Comparison of ENCODE assay signal across 16 cellular contexts in genomic region chr6:33373950-33374349, GRCh38. TPM values are rescaled to one million over a fixed set of nuclear protein-coding genes. Genes with fewer than 3 reads are reported as not detected.
DNase-seq lines count a peak whose midpoint lies in the region; ATAC-seq, FAIRE-seq and TF ChIP-seq lines count a peak whose summit lies in the region.
"Had no signal": no experiment of that assay in that cellular context is flagged by ENCODE, and none has a peak within 500 bp of the region (broad histone marks: within the 10 kb centered on the region; RNA-seq: fewer than 3 reads in every experiment).

No MANE protein-coding gene starts in this region.

- CTCF ChIA-PET in CD8-positive, alpha-beta T cell (lab: Charles Lee): interaction anchor here (1.0 to 2.7 kb wide), 5 partner anchors 10 to 51 kb away, joined by 3 to 9 read pairs (median 4); no protein-coding TSS in a partner anchor
- CTCF ChIA-PET in activated CD8-positive, alpha-beta T cell treated with anti-CD3 and anti-CD28 coated beads, Interleukin-2, amount 10 ng/mL, durations not matched to agents 7 days and 5 days (lab: Charles Lee): interaction anchor here (0.6 to 4.7 kb wide), 5 partner anchors 9 to 120 kb away, joined by 3 to 20 read pairs (median 4); partner anchors contain the start of gene RGL2

- FAIRE-seq in keratinocyte (lab: Jason Lieb, UNC): peak; percentile 77
- no peak for FAIRE-seq in pancreas (lab: Jason Lieb, UNC)
- FAIRE-seq: frontal cortex had no signal

- no peaks in the 10 kb centered on the region for H4K20me1 ChIP-seq in keratinocyte (ENCODE audit: control insufficient read depth, extremely low read depth, insufficient read depth, low read length)

- H3K27ac Mint-ChIP-seq in CD8-positive, alpha-beta T cell: peak overlapping the region; percentile 80
- H3K27ac Mint-ChIP-seq in activated CD8-positive, alpha-beta T cell treated with anti-CD3 and anti-CD28 coated beads, Interleukin-2, amount 10 ng/mL, durations not matched to agents 7 days and 5 days: peak overlapping the region; percentile 77
- peak overlapping the region; percentile 57 for H3K27ac Mint-ChIP-seq in stimulated activated memory B cell treated with anti-CD40 and anti-IgM and Interleukin-4, amounts not matched to agents 10 μg/mL and 1 μg/mL and 100 μg/mL, for 72 hours
- H3K27ac Mint-ChIP-seq: HFFc6 had no signal

- H3K27me3 Mint-ChIP-seq in CD8-positive, alpha-beta T cell (ENCODE audit: low read depth): no peaks in the 10 kb centered on the region
- H3K27me3 Mint-ChIP-seq in activated CD8-positive, alpha-beta T cell treated with anti-CD3 and anti-CD28 coated beads, Interleukin-2, amount 10 ng/mL, durations not matched to agents 7 days and 5 days (ENCODE audit: low read depth): no peaks in the 10 kb centered on the region
- H3K27me3 Mint-ChIP-seq in stimulated activated memory B cell treated with anti-CD40 and anti-IgM and Interleukin-4, amounts not matched to agents 10 μg/mL and 1 μg/mL and 100 μg/mL, for 72 hours: no peaks in the 10 kb centered on the region

- peak overlapping the region; percentile 2 for H2AFZ ChIP-seq in keratinocyte (ENCODE audit: control insufficient read depth, low read length)

- H3K79me2 ChIP-seq in keratinocyte (ENCODE audit: control insufficient read depth, insufficient read depth, low read length): no peaks in the 10 kb centered on the region

- H3K9ac ChIP-seq in keratinocyte (ENCODE audit: control insufficient read depth, extremely low read depth, insufficient read depth, low read length): peak overlapping the region; percentile 13

- no peaks in the 10 kb centered on the region for H3K9me3 ChIP-seq in CD8-positive, alpha-beta T cell (ENCODE audit: low read length)
- H3K9me3 ChIP-seq in keratinocyte (ENCODE audit: control insufficient read depth, low read depth, low read length): no peaks in the 10 kb centered on the region
- no peaks in the 10 kb centered on the region for H3K9me3 ChIP-seq in pancreas

- 68 to 74% methylated on average over 4 of the region's 4 CpGs for WGBS in pancreas, 2 donors

- POLR2A ChIA-PET in CD8-positive, alpha-beta T cell (lab: Charles Lee): interaction anchor here (0.7 to 1.6 kb wide), 4 partner anchors 28 to 126 kb away, joined by 3 to 5 read pairs (median 3); partner anchors contain the start of gene ZBTB22
- POLR2A ChIA-PET in activated CD8-positive, alpha-beta T cell treated with anti-CD3 and anti-CD28 coated beads, Interleukin-2, amount 10 ng/mL, durations not matched to agents 7 days and 5 days (lab: Charles Lee): interaction anchor here (0.6 to 1.6 kb wide), 4 partner anchors 13 to 402 kb away, joined by 3 to 7 read pairs (median 4); no protein-coding TSS in a partner anchor

- H3K4me2 ChIP-seq in keratinocyte (ENCODE audit: control insufficient read depth, extremely low read depth, insufficient read depth, low read depth, low read length): peak overlapping the region; percentile 53

- H3K9me3 Mint-ChIP-seq in CD8-positive, alpha-beta T cell: no peaks in the 10 kb centered on the region
- no peaks in the 10 kb centered on the region for H3K9me3 Mint-ChIP-seq in activated CD8-positive, alpha-beta T cell treated with anti-CD3 and anti-CD28 coated beads, Interleukin-2, amount 10 ng/mL, durations not matched to agents 7 days and 5 days (ENCODE audit: insufficient read depth)
- H3K9me3 Mint-ChIP-seq in stimulated activated memory B cell treated with anti-CD40 and anti-IgM and Interleukin-4, amounts not matched to agents 10 μg/mL and 1 μg/mL and 100 μg/mL, for 72 hours: no peaks in the 10 kb centered on the region
- H3K9me3 Mint-ChIP-seq: HFFc6 had no signal

- no peak overlapping the region for H3K4me3 ChIP-seq in CD8-positive, alpha-beta T cell (ENCODE audit: low read depth, low read length)
- no peak overlapping the region for H3K4me3 ChIP-seq in keratinocyte (ENCODE audit: control insufficient read depth in 2 of 3, extremely low read depth in 1 of 3, insufficient read depth in 2 of 3, low read depth in 1 of 3, low read length in 3 of 3)
- no peak overlapping the region for H3K4me3 ChIP-seq in pancreas

- no peak for TF ChIP-seq CTCF in CD8-positive, alpha-beta T cell (IDR thresholded peaks at IDR 0.05)
- no peak for TF ChIP-seq CTCF in keratinocyte (optimal IDR thresholded peaks at IDR 0.05 in 1 of 3, IDR thresholded peaks at IDR 0.05 in 1 of 3, conservative IDR thresholded peaks at IDR 0.05 in 1 of 3; ENCODE audit: extremely low read depth in 1 of 3, insufficient read depth in 2 of 3, low read length in 3 of 3)
- TF ChIP-seq CTCF in pancreas (IDR thresholded peaks at IDR 0.05): no peak

- H3K36me3 Mint-ChIP-seq in CD8-positive, alpha-beta T cell: no peaks in the 10 kb centered on the region
- H3K36me3 Mint-ChIP-seq in activated CD8-positive, alpha-beta T cell treated with anti-CD3 and anti-CD28 coated beads, Interleukin-2, amount 10 ng/mL, durations not matched to agents 7 days and 5 days (ENCODE audit: low read depth): no peaks in the 10 kb centered on the region
- no peaks in the 10 kb centered on the region for H3K36me3 Mint-ChIP-seq in stimulated activated memory B cell treated with anti-CD40 and anti-IgM and Interleukin-4, amounts not matched to agents 10 μg/mL and 1 μg/mL and 100 μg/mL, for 72 hours

- dilution Hi-C loops in keratinocyte (cut with MboI; ENCODE audit: extremely low pct_ligation_motif_present, low sequenced_read_pairs): no loop called here

- peaks cover 6% of the 10 kb centered on the region for H3K4me1 ChIP-seq in CD8-positive, alpha-beta T cell (ENCODE audit: insufficient read depth, low read length)
- peaks cover 26% of the 10 kb centered on the region for H3K4me1 ChIP-seq in keratinocyte (ENCODE audit: control insufficient read depth, extremely low read depth, insufficient read depth, low read length)
- H3K4me1 ChIP-seq in pancreas: peaks cover 0 to 7% (median 0%) of the 10 kb centered on the region in 3 donors

- ATAC-seq in CD8-positive, alpha-beta T cell: peak; percentile 55
- no peak for ATAC-seq in activated CD8-positive, alpha-beta T cell treated with anti-CD3 and anti-CD28 coated beads, Interleukin-2, amount 10 ng/mL, durations not matched to agents 7 days and 5 days
- no peak for ATAC-seq in stimulated activated memory B cell treated with anti-CD40 and anti-IgM and Interleukin-4, amounts not matched to agents 10 μg/mL and 1 μg/mL and 100 μg/mL, for 72 hours
- no peak for ATAC-seq in pancreas
- ATAC-seq: left ventricle myocardium superior had no signal

- H3K4me1 Mint-ChIP-seq in CD8-positive, alpha-beta T cell (ENCODE audit: low read depth): peaks cover 20% of the 10 kb centered on the region
- H3K4me1 Mint-ChIP-seq in activated CD8-positive, alpha-beta T cell treated with anti-CD3 and anti-CD28 coated beads, Interleukin-2, amount 10 ng/mL, durations not matched to agents 7 days and 5 days (ENCODE audit: low read depth): peaks cover 31% of the 10 kb centered on the region
- H3K4me1 Mint-ChIP-seq in stimulated activated memory B cell treated with anti-CD40 and anti-IgM and Interleukin-4, amounts not matched to agents 10 μg/mL and 1 μg/mL and 100 μg/mL, for 72 hours: no peaks in the 10 kb centered on the region

- no peaks in the 10 kb centered on the region for H3K27me3 ChIP-seq in CD8-positive, alpha-beta T cell (ENCODE audit: insufficient read depth, low read length)
- H3K27me3 ChIP-seq in keratinocyte (ENCODE audit: control insufficient read depth, extremely low read depth, insufficient read depth, low read length): no peaks in the 10 kb centered on the region
- no peaks in the 10 kb centered on the region for H3K27me3 ChIP-seq in pancreas

- no peaks in the 10 kb centered on the region for H3K9me1 ChIP-seq in keratinocyte (ENCODE audit: control insufficient read depth, extremely low read depth, insufficient read depth, low read length)

- DNase-seq in CD8-positive, alpha-beta T cell: no peak
- DNase-seq in activated CD8-positive, alpha-beta T cell treated with anti-CD3 and anti-CD28 coated beads, Interleukin-2, amount 10 ng/mL, durations not matched to agents 7 days and 5 days: no peak
- DNase-seq in keratinocyte (ENCODE audit: low read depth, low spot score) (no peak), pancreas (no peak), NCI-H2081 (lab: John Stamatoyannopoulos, UW) (no peak), NCI-H1930 (lab: John Stamatoyannopoulos, UW) (no peak), DMS114 treated with DMSO at 0.1 percent for 48 hours (lab: John Stamatoyannopoulos, UW; ENCODE audit: unreplicated experiment) (no peak)
- DNase-seq: activated gamma-delta T cell; aorta; HFFc6; left ventricle myocardium superior; NCI-H1436; NCI-H345; stimulated activated naive CD4-positive, alpha-beta T cell had no signal

- no peak overlapping the region for H3K27ac ChIP-seq in CD8-positive, alpha-beta T cell (ENCODE audit: low read depth, low read length)
- H3K27ac ChIP-seq in keratinocyte (ENCODE audit: control insufficient read depth, insufficient read depth, low read length) (no peak overlapping the region), pancreas (no peak overlapping the region)

- no peak overlapping the region for H3K4me3 Mint-ChIP-seq in CD8-positive, alpha-beta T cell
- peak overlapping the region; percentile 1 for H3K4me3 Mint-ChIP-seq in activated CD8-positive, alpha-beta T cell treated with anti-CD3 and anti-CD28 coated beads, Interleukin-2, amount 10 ng/mL, durations not matched to agents 7 days and 5 days
- H3K4me3 Mint-ChIP-seq in stimulated activated memory B cell treated with anti-CD40 and anti-IgM and Interleukin-4, amounts not matched to agents 10 μg/mL and 1 μg/mL and 100 μg/mL, for 72 hours: no peak overlapping the region
- H3K4me3 Mint-ChIP-seq: HFFc6 had no signal

- H3K36me3 ChIP-seq in CD8-positive, alpha-beta T cell (ENCODE audit: insufficient read depth, low read length): no peaks in the 10 kb centered on the region
- H3K36me3 ChIP-seq in keratinocyte (ENCODE audit: control insufficient read depth in 2 of 2, extremely low read depth in 1 of 2, insufficient read depth in 2 of 2, low read length in 2 of 2) (no peaks in the 10 kb centered on the region), pancreas (no peaks in the 10 kb centered on the region)

- intact Hi-C loops in CD8-positive, alpha-beta T cell (cut with DNase I, micrococcal nuclease): no loop called here
- intact Hi-C loops in pancreas (cut with DNase I): no loop called here

RNA-seq across cellular contexts. Expression of gene KIFC1, which starts 17.7 kb away (rescaled TPM):
- 1 to 10 TPM; 1.6 to 2.1 TPM for total RNA-seq in CD8-positive, alpha-beta T cell
- 100 to 1,000 TPM; 175 to 180 TPM for total RNA-seq in activated CD8-positive, alpha-beta T cell treated with anti-CD3 and anti-CD28 coated beads, Interleukin-2, amount 10 ng/mL, durations not matched to agents 7 days and 5 days
- polyA plus RNA-seq in keratinocyte (5.7 to 20.0 TPM (median 17.3 TPM) in 3 replicates), pancreas (under 1 TPM; 0.19 to 0.42 TPM)
- 0.61 TPM for polyA plus RNA-seq in keratinocyte (2011; ENCODE audit: low read depth)
- polyA plus RNA-seq in keratinocyte (2011; cell fraction: cytosol; rRNA removed): 3.5 and 5.2 TPM in 2 replicates
- polyA plus RNA-seq in keratinocyte (2011; cell fraction: nucleus; rRNA removed): 6.6 and 7.9 TPM in 2 replicates
- 0.31 and 16.9 TPM in 2 replicates for polyA plus RNA-seq in keratinocyte (2012; ENCODE audit: low replicate concordance)
- 5.1 to 15.2 TPM (median 13.9 TPM) in 3 replicates for polyA minus RNA-seq in keratinocyte
- polyA minus RNA-seq in keratinocyte (2011; cell fraction: cytosol; rRNA and poly(A)+ RNA removed): 5.8 TPM
- 4.7 and 5.0 TPM in 2 replicates for polyA minus RNA-seq in keratinocyte (2011; cell fraction: nucleus; rRNA and poly(A)+ RNA removed)
- total RNA-seq in pancreas: 1 to 10 TPM in 1 of 6 donors, under 1 TPM in 5; 0.14 to 1.5 (median 0.52) TPM

RNA-seq across cellular contexts. Expression of gene PHF1, which starts 36.9 kb away (rescaled TPM):
- total RNA-seq in CD8-positive, alpha-beta T cell: 100 to 1,000 TPM; 560 to 588 TPM
- 10 to 100 TPM; 35.9 to 36.5 TPM for total RNA-seq in activated CD8-positive, alpha-beta T cell treated with anti-CD3 and anti-CD28 coated beads, Interleukin-2, amount 10 ng/mL, durations not matched to agents 7 days and 5 days
- polyA plus RNA-seq in keratinocyte (15.2 to 17.1 TPM (median 15.8 TPM) in 3 replicates), pancreas (100 to 1,000 TPM; 143 to 192 TPM)
- 7.6 TPM for polyA plus RNA-seq in keratinocyte (2011; ENCODE audit: low read depth)
- polyA plus RNA-seq in keratinocyte (2011; cell fraction: cytosol; rRNA removed): 9.1 and 12.6 TPM in 2 replicates
- 50.2 and 55.7 TPM in 2 replicates for polyA plus RNA-seq in keratinocyte (2011; cell fraction: nucleus; rRNA removed)
- polyA plus RNA-seq in keratinocyte (2012; ENCODE audit: low replicate concordance): 12.6 and 24.1 TPM in 2 replicates
- 7.9 to 14.9 TPM (median 11.1 TPM) in 3 replicates for polyA minus RNA-seq in keratinocyte
- polyA minus RNA-seq in keratinocyte (2011; cell fraction: cytosol; rRNA and poly(A)+ RNA removed): 9.2 TPM
- polyA minus RNA-seq in keratinocyte (2011; cell fraction: nucleus; rRNA and poly(A)+ RNA removed): 5.5 and 10.0 TPM in 2 replicates
- 10 to 100 TPM; 28.5 to 68.0 (median 47.2) TPM for total RNA-seq in pancreas

RNA-seq across cellular contexts. Expression of gene CUTA, which starts 44.0 kb away (rescaled TPM):
- 100 to 1,000 TPM; 159 to 177 TPM for total RNA-seq in CD8-positive, alpha-beta T cell
- 100 to 1,000 TPM; 179 to 187 TPM for total RNA-seq in activated CD8-positive, alpha-beta T cell treated with anti-CD3 and anti-CD28 coated beads, Interleukin-2, amount 10 ng/mL, durations not matched to agents 7 days and 5 days
- polyA plus RNA-seq in keratinocyte (119 to 246 TPM (median 178 TPM) in 3 replicates), pancreas (100 to 1,000 TPM in 1 of 2 donors, 10 to 100 TPM in 1; 96.7 to 204 TPM)
- polyA plus RNA-seq in keratinocyte (2011; ENCODE audit: low read depth): 13.0 TPM
- 222 and 276 TPM in 2 replicates for polyA plus RNA-seq in keratinocyte (2011; cell fraction: cytosol; rRNA removed)
- 188 and 225 TPM in 2 replicates for polyA plus RNA-seq in keratinocyte (2011; cell fraction: nucleus; rRNA removed)
- 238 and 287 TPM in 2 replicates for polyA plus RNA-seq in keratinocyte (2012; ENCODE audit: low replicate concordance)
- polyA minus RNA-seq in keratinocyte: 116 to 126 TPM (median 120 TPM) in 3 replicates
- 145 TPM for polyA minus RNA-seq in keratinocyte (2011; cell fraction: cytosol; rRNA and poly(A)+ RNA removed)
- polyA minus RNA-seq in keratinocyte (2011; cell fraction: nucleus; rRNA and poly(A)+ RNA removed): 53.3 and 55.0 TPM in 2 replicates
- 10 to 100 TPM; 65.0 to 99.6 (median 78.1) TPM for total RNA-seq in pancreas

RNA-seq across cellular contexts. Expression of gene SYNGAP1, which starts 45.9 kb away (rescaled TPM):
- total RNA-seq in CD8-positive, alpha-beta T cell: 10 to 100 TPM; 54.3 to 64.1 TPM
- total RNA-seq in activated CD8-positive, alpha-beta T cell treated with anti-CD3 and anti-CD28 coated beads, Interleukin-2, amount 10 ng/mL, durations not matched to agents 7 days and 5 days: 10 to 100 TPM; 42.0 to 48.2 TPM
- 2.1 to 2.9 TPM (median 2.8 TPM) in 3 replicates for polyA plus RNA-seq in keratinocyte
- 1.1 TPM for polyA plus RNA-seq in keratinocyte (2011; ENCODE audit: low read depth)
- 1.2 and 1.9 TPM in 2 replicates for polyA plus RNA-seq in keratinocyte (2011; cell fraction: cytosol; rRNA removed)
- 18.2 and 25.5 TPM in 2 replicates for polyA plus RNA-seq in keratinocyte (2011; cell fraction: nucleus; rRNA removed)
- polyA plus RNA-seq in keratinocyte (2012; ENCODE audit: low replicate concordance): 3.4 and 10.9 TPM in 2 replicates
- polyA minus RNA-seq in keratinocyte: 4.1 to 5.7 TPM (median 5.4 TPM) in 3 replicates
- 0.96 TPM for polyA minus RNA-seq in keratinocyte (2011; cell fraction: cytosol; rRNA and poly(A)+ RNA removed)
- polyA minus RNA-seq in keratinocyte (2011; cell fraction: nucleus; rRNA and poly(A)+ RNA removed): 4.3 and 10.1 TPM in 2 replicates
- 10 to 100 TPM in 1 of 6 donors, 1 to 10 TPM in 5; 4.6 to 11.0 (median 5.6) TPM for total RNA-seq in pancreas
- 10 to 100 TPM in 1 of 2 donors, 1 to 10 TPM in 1; 8.3 to 16.4 TPM for polyA plus RNA-seq in pancreas

RNA-seq across cellular contexts. Expression of gene DAXX, which starts 51.2 kb away (rescaled TPM):
- total RNA-seq in CD8-positive, alpha-beta T cell: 10 to 100 TPM; 13.7 to 14.2 TPM
- 100 to 1,000 TPM; 112 to 114 TPM for total RNA-seq in activated CD8-positive, alpha-beta T cell treated with anti-CD3 and anti-CD28 coated beads, Interleukin-2, amount 10 ng/mL, durations not matched to agents 7 days and 5 days
- polyA plus RNA-seq in keratinocyte (16.3 to 42.8 TPM (median 23.1 TPM) in 3 replicates), pancreas (10 to 100 TPM; 18.1 to 24.6 TPM)
- 39.1 TPM for polyA plus RNA-seq in keratinocyte (2011; ENCODE audit: low read depth)
- 25.7 and 38.7 TPM in 2 replicates for polyA plus RNA-seq in keratinocyte (2011; cell fraction: cytosol; rRNA removed)
- polyA plus RNA-seq in keratinocyte (2011; cell fraction: nucleus; rRNA removed): 32.3 and 34.2 TPM in 2 replicates
- polyA plus RNA-seq in keratinocyte (2012; ENCODE audit: low replicate concordance): 32.1 and 59.5 TPM in 2 replicates
- 9.1 to 55.7 TPM (median 17.5 TPM) in 3 replicates for polyA minus RNA-seq in keratinocyte
- polyA minus RNA-seq in keratinocyte (2011; cell fraction: cytosol; rRNA and poly(A)+ RNA removed): 11.1 TPM
- polyA minus RNA-seq in keratinocyte (2011; cell fraction: nucleus; rRNA and poly(A)+ RNA removed): 14.0 and 24.6 TPM in 2 replicates
- 10 to 100 TPM; 12.9 to 22.5 (median 15.6) TPM for total RNA-seq in pancreas

Comparison
In these comparisons a context has a peak if more than half of its experiments do, and no peak if none do; other contexts are left out.
1. RNA of gene KIFC1, which starts 17.7 kb away (total RNA-seq): 175 to 180 TPM in activated CD8-positive, alpha-beta T cell treated with anti-CD3 and anti-CD28 coated beads, Interleukin-2, amount 10 ng/mL, durations not matched to agents 7 days and 5 days; 1.6 to 2.1 TPM in CD8-positive, alpha-beta T cell and 0.14 to 1.5 TPM in pancreas; every median in the first group is over 10 times any median in the second.
2. RNA of gene PHF1, which starts 36.9 kb away (total RNA-seq): 560 to 588 TPM in CD8-positive, alpha-beta T cell; 28.5 to 68.0 TPM in pancreas and 35.9 to 36.5 TPM in activated CD8-positive, alpha-beta T cell treated with anti-CD3 and anti-CD28 coated beads, Interleukin-2, amount 10 ng/mL, durations not matched to agents 7 days and 5 days; every median in the first group is over 4 times any median in the second.
3. Peak in every context shown above with its lines, with median percentiles within 50 percentile points of each other: H3K27ac Mint-ChIP-seq.